In genomic region chr12:20367731-20368652, GRCh38 we compare ENCODE assay signal across 8 cellular contexts. TPM values are rescaled to one million over a fixed set of nuclear protein-coding genes. Genes with fewer than 3 reads are reported as not detected.
A peak's percentile ranks its signal among the peaks of the same experiment; 100 is the strongest.
DNase-seq lines count a peak whose midpoint lies in the region; ATAC-seq and TF ChIP-seq lines count a peak whose summit lies in the region.

TSS of gene PDE3A (plus strand) at chr12:20368537. CDS start at chr12:20369285, 748 bp downstream.

- H3K9me3 Mint-ChIP-seq in naive thymus-derived CD8-positive, alpha-beta T cell, result no peaks in the 10 kb centered on the region

- 1% methylated on average over 26 of the region's 26 CpGs for WGBS in aorta, 2 donors

- POLR2A ChIA-PET in naive thymus-derived CD8-positive, alpha-beta T cell (lab: Charles Lee), result no interaction called here

- H3K27me3 ChIP-seq in WERI-Rb-1 (ENCODE audit: insufficient read depth, low read depth, severe bottlenecking), result peaks cover 2% of the 10 kb centered on the region
- peaks cover 67% of the 10 kb centered on the region for H3K27me3 ChIP-seq in foreskin keratinocyte
- no peaks in the 10 kb centered on the region for H3K27me3 ChIP-seq in aorta (ENCODE audit: control insufficient read depth in 1 of 2, insufficient read depth in 2 of 2, low read length in 1 of 2)

- 0 out of 2 replicates have a peak, but pooled peaks have one; percentile 15 for TF ChIP-seq CTCF in AG10803 (conservative IDR thresholded peaks at IDR 0.05; ENCODE audit: low read length)
- TF ChIP-seq CTCF in WERI-Rb-1 (IDR thresholded peaks at IDR 0.05; ENCODE audit: low read depth, low read length), result no peak
- TF ChIP-seq CTCF in foreskin keratinocyte (conservative IDR thresholded peaks at IDR 0.05), result no peak

- H3K27ac Mint-ChIP-seq in naive thymus-derived CD8-positive, alpha-beta T cell, result no peak within 1 kb of the TSS

- intact Hi-C loops in aorta (cut with DNase I), result loop anchor here in 1 of 2 donors (5.0 to 10.0 kb wide), 3 partner anchors 91 to 613 kb away; no protein-coding TSS in a partner anchor

- H3K4me3 ChIP-seq in AG10803 (ENCODE audit: low read length) (peak within 1 kb of the TSS; percentile 68), WERI-Rb-1 (ENCODE audit: low read depth, low read length) (peak within 1 kb of the TSS; percentile 66), aorta (ENCODE audit: low read length in 2 of 2) (peak within 1 kb of the TSS; percentile 84 to 95)

- ATAC-seq in foreskin keratinocyte (peak; percentile 71), aorta (ENCODE audit: low FRiP score) (peak; percentile 84), HG03159 (IDR thresholded peaks at IDR 0.05; ENCODE audit: unreplicated experiment) (no peak)
- no peak for ATAC-seq in naive thymus-derived CD8-positive, alpha-beta T cell

- H3K9me3 ChIP-seq in WERI-Rb-1 (ENCODE audit: severe bottlenecking) (no peaks in the 10 kb centered on the region), aorta (ENCODE audit: control insufficient read depth, low read length) (no peaks in the 10 kb centered on the region)

- H3K36me3 ChIP-seq in WERI-Rb-1, result no peaks in the 10 kb centered on the region
- no peaks in the 10 kb centered on the region for H3K36me3 ChIP-seq in aorta (ENCODE audit: control insufficient read depth in 1 of 2, insufficient read depth in 2 of 2, low read length in 1 of 2)

- H3K36me3 Mint-ChIP-seq in naive thymus-derived CD8-positive, alpha-beta T cell, result no peaks in the 10 kb centered on the region

- H3K27me3 Mint-ChIP-seq in naive thymus-derived CD8-positive, alpha-beta T cell, result peaks cover 10 to 53% (median 34%) of the 10 kb centered on the region in 5 donors

- DNase-seq in AG10803 (ENCODE audit: low read depth) (peak; percentile 39), HT1080 (ENCODE audit: low read depth) (peak; percentile 72), WERI-Rb-1 (peak; percentile 69), foreskin keratinocyte (peak in 1 of 2 donors; percentile 15), aorta (peak; percentile 86 to 88), NCI-H1694 (lab: John Stamatoyannopoulos, UW) (no peak)
- no peak for DNase-seq in naive thymus-derived CD8-positive, alpha-beta T cell

- H3K4me1 Mint-ChIP-seq in naive thymus-derived CD8-positive, alpha-beta T cell, result peaks cover 6 to 19% (median 15%) of the 10 kb centered on the region in 4 donors

- peak within 1 kb of the TSS; percentile 34 to 75 (median 58) for H3K4me3 Mint-ChIP-seq in naive thymus-derived CD8-positive, alpha-beta T cell

- H3K27ac ChIP-seq in WERI-Rb-1 (no peak within 1 kb of the TSS), foreskin keratinocyte (no peak within 1 kb of the TSS), aorta (ENCODE audit: low read depth in 1 of 2, low read length in 2 of 2) (peak within 1 kb of the TSS; percentile 35 to 59)

- H3K4me1 ChIP-seq in foreskin keratinocyte (no peaks in the 10 kb centered on the region), aorta (ENCODE audit: control insufficient read depth in 1 of 2, insufficient read depth in 2 of 2, low read length in 2 of 2) (peaks cover 0 to 2% of the 10 kb centered on the region in 2 donors)

RNA-seq across cellular contexts. Expression of gene PDE3A, which starts in this region (rescaled TPM):
- 0.40 and 0.43 TPM in 2 replicates for total RNA-seq in HT1080 (2014; rRNA removed; shearing (Covaris generic))
- 0.35 and 0.73 TPM in 2 replicates for polyA plus RNA-seq in HT1080 (2015; cell fraction: cytosol; rRNA removed)
- polyA plus RNA-seq in HT1080 (2015; cell fraction: nucleus; rRNA removed), result 1.1 and 1.2 TPM in 2 replicates
- not detected in 2 replicates for total RNA-seq in foreskin keratinocyte
- polyA plus RNA-seq in foreskin keratinocyte, result not detected in 2 replicates
- not detected for total RNA-seq in naive thymus-derived CD8-positive, alpha-beta T cell
- not detected for polyA plus RNA-seq in naive thymus-derived CD8-positive, alpha-beta T cell
- 10 to 100 TPM; 94.7 to 99.3 TPM for total RNA-seq in aorta
- 10 to 100 TPM in 1 of 2 donors, 1 to 10 TPM in 1; 7.4 to 30.1 TPM for polyA plus RNA-seq in aorta

Comparison
In these comparisons a context has a peak if more than half of its experiments do, and no peak if none do; other contexts are left out.
1. RNA of gene PDE3A (total RNA-seq): 94.7 to 99.3 TPM in aorta; 0.40 to 0.43 TPM in HT1080, not detected in foreskin keratinocyte and not detected in naive thymus-derived CD8-positive, alpha-beta T cell; every median in the first group is over 10 times any median in the second.
2. Peak in ATAC-seq in foreskin keratinocyte; RNA of the gene not detected or under 1 TPM.
3. DNase-seq: peak in AG10803 (single experiment), HT1080 (single experiment), WERI-Rb-1 (single experiment) and aorta (2 of 2); none in naive thymus-derived CD8-positive, alpha-beta T cell (0 of 10) and NCI-H1694 (single experiment).
4. H3K27ac ChIP-seq: peak in aorta (2 of 2); none in WERI-Rb-1 (single experiment) and foreskin keratinocyte (single experiment).
5. Peak in every context shown above with its lines, with median percentiles within 50 percentile points of each other: H3K4me3 ChIP-seq.